1 cellular context compared by ENCODE assay signal in the genomic region with DNA sequence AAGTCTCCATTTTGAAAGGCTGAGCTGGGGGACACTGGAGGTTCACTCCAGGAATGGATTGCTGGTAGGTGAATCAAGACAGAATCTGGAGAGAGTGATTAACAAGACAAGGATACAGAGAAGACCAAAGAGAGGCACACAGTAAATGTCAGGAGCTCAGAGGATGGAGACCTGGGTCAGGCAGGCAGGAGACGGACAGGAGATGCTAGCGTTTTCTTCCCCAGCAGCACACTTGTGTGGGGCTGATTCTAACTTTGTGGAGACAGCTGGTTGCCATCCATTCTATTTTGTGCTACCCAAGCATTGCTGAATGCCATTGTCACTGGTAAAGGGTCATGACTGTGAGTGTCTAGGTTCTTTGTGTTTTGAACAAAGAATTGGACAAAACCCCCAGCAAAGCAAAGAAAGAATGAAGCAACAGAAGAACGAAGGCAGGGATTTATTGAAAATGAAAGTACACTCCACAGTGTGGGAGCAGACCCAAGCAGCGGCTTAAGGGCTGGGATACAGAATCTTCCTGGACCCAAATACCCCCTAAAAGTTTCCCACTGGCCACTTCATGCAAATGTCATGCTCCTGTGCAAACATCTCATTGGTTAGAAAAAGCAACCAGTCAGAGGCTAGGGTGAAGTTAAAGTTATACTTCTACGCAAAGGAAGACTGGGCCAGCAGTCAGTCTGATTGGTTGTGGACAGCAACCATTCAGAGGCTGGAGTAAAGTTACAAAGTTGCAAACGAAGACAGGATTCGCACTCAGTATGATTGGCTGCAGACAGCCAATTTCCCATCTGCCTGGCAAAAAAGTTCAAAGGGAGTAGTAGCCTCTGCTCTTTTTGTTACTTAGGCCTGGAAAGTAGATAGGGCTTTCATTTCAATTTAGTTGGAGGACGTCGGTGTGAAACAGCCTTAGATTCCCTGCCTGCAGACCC.
TF ChIP-seq lines count a peak whose summit lies in the region.

No MANE protein-coding gene starts in this region.

TF ChIP-seq in HepG2, 621 proteins besides CTCF, POLR2A, EP300 and RAD21 (continued from another document):
- TF ChIP-seq, protein P1, sequence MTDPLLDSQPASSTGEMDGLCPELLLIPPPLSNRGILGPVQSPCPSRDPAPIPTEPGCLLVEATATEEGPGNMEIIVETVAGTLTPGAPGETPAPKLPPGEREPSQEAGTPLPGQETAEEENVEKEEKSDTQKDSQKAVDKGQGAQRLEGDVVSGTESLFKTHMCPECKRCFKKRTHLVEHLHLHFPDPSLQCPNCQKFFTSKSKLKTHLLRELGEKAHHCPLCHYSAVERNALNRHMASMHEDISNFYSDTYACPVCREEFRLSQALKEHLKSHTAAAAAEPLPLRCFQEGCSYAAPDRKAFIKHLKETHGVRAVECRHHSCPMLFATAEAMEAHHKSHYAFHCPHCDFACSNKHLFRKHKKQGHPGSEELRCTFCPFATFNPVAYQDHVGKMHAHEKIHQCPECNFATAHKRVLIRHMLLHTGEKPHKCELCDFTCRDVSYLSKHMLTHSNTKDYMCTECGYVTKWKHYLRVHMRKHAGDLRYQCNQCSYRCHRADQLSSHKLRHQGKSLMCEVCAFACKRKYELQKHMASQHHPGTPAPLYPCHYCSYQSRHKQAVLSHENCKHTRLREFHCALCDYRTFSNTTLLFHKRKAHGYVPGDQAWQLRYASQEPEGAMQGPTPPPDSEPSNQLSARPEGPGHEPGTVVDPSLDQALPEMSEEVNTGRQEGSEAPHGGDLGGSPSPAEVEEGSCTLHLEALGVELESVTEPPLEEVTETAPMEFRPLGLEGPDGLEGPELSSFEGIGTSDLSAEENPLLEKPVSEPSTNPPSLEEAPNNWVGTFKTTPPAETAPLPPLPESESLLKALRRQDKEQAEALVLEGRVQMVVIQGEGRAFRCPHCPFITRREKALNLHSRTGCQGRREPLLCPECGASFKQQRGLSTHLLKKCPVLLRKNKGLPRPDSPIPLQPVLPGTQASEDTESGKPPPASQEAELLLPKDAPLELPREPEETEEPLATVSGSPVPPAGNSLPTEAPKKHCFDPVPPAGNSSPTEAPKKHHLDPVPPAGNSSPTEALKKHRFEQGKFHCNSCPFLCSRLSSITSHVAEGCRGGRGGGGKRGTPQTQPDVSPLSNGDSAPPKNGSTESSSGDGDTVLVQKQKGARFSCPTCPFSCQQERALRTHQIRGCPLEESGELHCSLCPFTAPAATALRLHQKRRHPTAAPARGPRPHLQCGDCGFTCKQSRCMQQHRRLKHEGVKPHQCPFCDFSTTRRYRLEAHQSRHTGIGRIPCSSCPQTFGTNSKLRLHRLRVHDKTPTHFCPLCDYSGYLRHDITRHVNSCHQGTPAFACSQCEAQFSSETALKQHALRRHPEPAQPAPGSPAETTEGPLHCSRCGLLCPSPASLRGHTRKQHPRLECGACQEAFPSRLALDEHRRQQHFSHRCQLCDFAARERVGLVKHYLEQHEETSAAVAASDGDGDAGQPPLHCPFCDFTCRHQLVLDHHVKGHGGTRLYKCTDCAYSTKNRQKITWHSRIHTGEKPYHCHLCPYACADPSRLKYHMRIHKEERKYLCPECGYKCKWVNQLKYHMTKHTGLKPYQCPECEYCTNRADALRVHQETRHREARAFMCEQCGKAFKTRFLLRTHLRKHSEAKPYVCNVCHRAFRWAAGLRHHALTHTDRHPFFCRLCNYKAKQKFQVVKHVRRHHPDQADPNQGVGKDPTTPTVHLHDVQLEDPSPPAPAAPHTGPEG (CRISPR knock-in tag; IDR thresholded peaks at IDR 0.05) = no peak
- no peak for TF ChIP-seq ZNF329 (CRISPR knock-in tag; IDR thresholded peaks at IDR 0.05; ENCODE audit: low read depth)
- no peak for TF ChIP-seq HNRNPL (IDR thresholded peaks at IDR 0.05; ENCODE audit: low read depth, low read length)
- TF ChIP-seq HES4 (CRISPR knock-in tag; IDR thresholded peaks at IDR 0.05; ENCODE audit: borderline replicate concordance) = no peak
- TF ChIP-seq ZNF296 (CRISPR knock-in tag; conservative IDR thresholded peaks at IDR 0.05) = no peak
- TF ChIP-seq ZNF703 (CRISPR knock-in tag; IDR thresholded peaks at IDR 0.05; ENCODE audit: borderline replicate concordance) = no peak
- TF ChIP-seq FOXM1 (CRISPR knock-in tag; IDR thresholded peaks at IDR 0.05) = no peak
- TF ChIP-seq ZNF446 (CRISPR knock-in tag; IDR thresholded peaks at IDR 0.05) = no peak
- no peak for TF ChIP-seq TMF1 (CRISPR knock-in tag; IDR thresholded peaks at IDR 0.05; ENCODE audit: low read depth)
- TF ChIP-seq AGO2 (optimal IDR thresholded peaks at IDR 0.05; ENCODE audit: low read depth, low read length) = no peak
- no peak for TF ChIP-seq ZNF274 (CRISPR knock-in tag; IDR thresholded peaks at IDR 0.05)
- TF ChIP-seq EED (CRISPR knock-in tag; IDR thresholded peaks at IDR 0.05) = no peak
